1 cellular context compared by ENCODE assay signal in the genomic region with DNA sequence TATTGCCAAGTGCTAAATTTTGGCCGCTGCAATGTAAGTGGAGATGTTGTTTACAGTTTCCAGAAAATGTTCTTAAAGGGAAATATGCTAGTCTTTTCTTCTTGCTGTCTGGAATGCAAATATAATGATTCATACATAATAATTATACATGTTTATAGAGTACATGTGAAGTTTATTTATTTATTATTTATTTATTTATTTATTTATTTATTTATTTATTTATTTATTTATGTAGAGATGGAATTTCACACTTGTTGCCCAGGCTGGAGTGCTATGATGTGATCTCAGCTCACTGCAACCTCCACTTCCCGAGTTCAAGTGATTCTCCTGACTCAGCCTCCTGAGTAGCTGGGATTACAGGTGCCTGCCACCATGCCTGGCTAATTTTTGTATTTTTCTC.
TF ChIP-seq lines count a peak whose summit lies in the region.

No MANE protein-coding gene starts in this region.

TF ChIP-seq in HEK293, 187 proteins besides CTCF, POLR2A, EP300 and RAD21 (continued from another document):
- TF ChIP-seq, protein P1, sequence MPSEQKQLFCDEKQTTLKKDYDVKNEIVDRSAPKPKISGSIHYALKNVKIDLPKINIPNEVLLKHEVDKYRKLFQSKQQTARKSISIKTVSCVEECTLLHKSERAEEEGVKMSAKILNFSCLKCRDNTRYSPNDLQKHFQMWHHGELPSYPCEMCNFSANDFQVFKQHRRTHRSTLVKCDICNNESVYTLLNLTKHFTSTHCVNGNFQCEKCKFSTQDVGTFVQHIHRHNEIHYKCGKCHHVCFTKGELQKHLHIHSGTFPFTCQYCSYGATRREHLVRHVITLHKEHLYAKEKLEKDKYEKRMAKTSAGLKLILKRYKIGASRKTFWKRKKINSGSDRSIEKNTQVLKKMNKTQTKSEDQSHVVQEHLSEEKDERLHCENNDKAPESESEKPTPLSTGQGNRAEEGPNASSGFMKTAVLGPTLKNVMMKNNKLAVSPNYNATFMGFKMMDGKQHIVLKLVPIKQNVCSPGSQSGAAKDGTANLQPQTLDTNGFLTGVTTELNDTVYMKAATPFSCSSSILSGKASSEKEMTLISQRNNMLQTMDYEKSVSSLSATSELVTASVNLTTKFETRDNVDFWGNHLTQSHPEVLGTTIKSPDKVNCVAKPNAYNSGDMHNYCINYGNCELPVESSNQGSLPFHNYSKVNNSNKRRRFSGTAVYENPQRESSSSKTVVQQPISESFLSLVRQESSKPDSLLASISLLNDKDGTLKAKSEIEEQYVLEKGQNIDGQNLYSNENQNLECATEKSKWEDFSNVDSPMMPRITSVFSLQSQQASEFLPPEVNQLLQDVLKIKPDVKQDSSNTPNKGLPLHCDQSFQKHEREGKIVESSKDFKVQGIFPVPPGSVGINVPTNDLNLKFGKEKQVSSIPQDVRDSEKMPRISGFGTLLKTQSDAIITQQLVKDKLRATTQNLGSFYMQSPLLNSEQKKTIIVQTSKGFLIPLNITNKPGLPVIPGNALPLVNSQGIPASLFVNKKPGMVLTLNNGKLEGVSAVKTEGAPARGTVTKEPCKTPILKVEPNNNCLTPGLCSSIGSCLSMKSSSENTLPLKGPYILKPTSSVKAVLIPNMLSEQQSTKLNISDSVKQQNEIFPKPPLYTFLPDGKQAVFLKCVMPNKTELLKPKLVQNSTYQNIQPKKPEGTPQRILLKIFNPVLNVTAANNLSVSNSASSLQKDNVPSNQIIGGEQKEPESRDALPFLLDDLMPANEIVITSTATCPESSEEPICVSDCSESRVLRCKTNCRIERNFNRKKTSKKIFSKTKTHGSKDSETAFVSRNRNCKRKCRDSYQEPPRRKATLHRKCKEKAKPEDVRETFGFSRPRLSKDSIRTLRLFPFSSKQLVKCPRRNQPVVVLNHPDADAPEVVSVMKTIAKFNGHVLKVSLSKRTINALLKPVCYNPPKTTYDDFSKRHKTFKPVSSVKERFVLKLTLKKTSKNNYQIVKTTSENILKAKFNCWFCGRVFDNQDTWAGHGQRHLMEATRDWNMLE (tag by site-specific recombination; conservative IDR thresholded peaks at IDR 0.05; ENCODE audit: low read depth) = peak; percentile 91
- peak; percentile 53; the same call in 1 of the 2 replicates for TF ChIP-seq ZNF560 (tag by site-specific recombination; IDR thresholded peaks at IDR 0.05; ENCODE audit: borderline replicate concordance)
